28 cellular contexts compared by ENCODE assay signal in the genomic region with DNA sequence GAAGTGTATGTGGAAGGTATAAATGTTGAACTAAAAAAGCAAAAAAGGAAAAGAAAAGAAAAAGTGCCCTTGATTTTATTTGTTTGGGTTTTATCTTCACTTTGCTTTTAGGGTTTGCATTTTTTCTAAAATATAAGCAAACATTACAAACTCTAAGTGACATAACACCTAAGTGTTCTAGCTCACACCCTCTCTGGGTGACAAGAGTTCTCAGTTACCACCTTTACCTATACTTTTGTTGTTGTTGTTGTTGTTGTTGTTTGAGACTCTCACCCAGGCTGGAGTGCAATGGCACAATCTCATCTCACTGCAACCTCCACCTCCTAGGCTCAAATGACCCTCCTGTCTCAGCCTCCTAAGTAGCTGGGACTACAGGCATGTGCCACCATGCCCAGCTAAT.
"Had no signal": no experiment of that assay in that cellular context is flagged by ENCODE, and none has a peak within 500 bp of the region (broad histone marks: within the 10 kb centered on the region; RNA-seq: fewer than 3 reads in every experiment).

No MANE protein-coding gene starts in this region.

- H3K9me3 ChIP-seq: esophagus squamous epithelium, heart right ventricle, mucosa of descending colon, ovary, psoas muscle, sigmoid colon, thoracic aorta, tibial nerve, upper lobe of left lung, uterus had no signal

- H3K36me3 Mint-ChIP-seq: mesothelial cell of epicardium had no signal

- H3K4me1 Mint-ChIP-seq: mesothelial cell of epicardium, naive B cell had no signal

- H3K9me3 Mint-ChIP-seq: mesothelial cell of epicardium; stimulated activated naive B cell treated with anti-CD40 and anti-IgM and Interleukin-4, amounts not matched to agents 10 μg/mL and 1 μg/mL and 100 μg/mL, for 72 hours; stimulated activated naive CD8-positive, alpha-beta T cell treated with anti-CD3 and anti-CD28 coated beads, Interleukin-15, Interleukin-2, amounts not matched to agents 100 ng/mL and 50 ng/mL, for 24 hours had no signal

- H3K4me1 ChIP-seq: esophagus squamous epithelium, psoas muscle, sigmoid colon, tibial nerve, upper lobe of left lung, uterus had no signal

- H3K4me3 Mint-ChIP-seq: mesothelial cell of epicardium; naive B cell; stimulated activated naive B cell treated with anti-CD40 and anti-IgM and Interleukin-4, amounts not matched to agents 10 μg/mL and 1 μg/mL and 100 μg/mL, for 72 hours; stimulated activated naive CD8-positive, alpha-beta T cell treated with anti-CD3 and anti-CD28 coated beads, Interleukin-15, Interleukin-2, amounts not matched to agents 100 ng/mL and 50 ng/mL, for 24 hours had no signal

- H3K4me3 ChIP-seq: coronary artery, esophagus squamous epithelium, heart right ventricle, lung, mucosa of descending colon, ovary, psoas muscle, sigmoid colon, thoracic aorta, tibial nerve, upper lobe of left lung, uterus had no signal

- H3K27ac ChIP-seq: coronary artery, esophagus squamous epithelium, heart right ventricle, psoas muscle, sigmoid colon, thoracic aorta, tibial nerve, upper lobe of left lung, uterus had no signal

- ATAC-seq: heart right ventricle; left ventricle myocardium superior; mucosa of descending colon; psoas muscle; right cardiac atrium; stimulated activated naive B cell treated with anti-CD40 and anti-IgM and Interleukin-4, amounts not matched to agents 10 μg/mL and 1 μg/mL and 100 μg/mL, for 72 hours had no signal

- H3K27me3 Mint-ChIP-seq: naive B cell; stimulated activated naive B cell treated with anti-CD40 and anti-IgM and Interleukin-4, amounts not matched to agents 10 μg/mL and 1 μg/mL and 100 μg/mL, for 72 hours; stimulated activated naive CD8-positive, alpha-beta T cell treated with anti-CD3 and anti-CD28 coated beads, Interleukin-15, Interleukin-2, amounts not matched to agents 100 ng/mL and 50 ng/mL, for 24 hours had no signal

- H3K27ac Mint-ChIP-seq: mesothelial cell of epicardium; naive B cell; stimulated activated naive B cell treated with anti-CD40 and anti-IgM and Interleukin-4, amounts not matched to agents 10 μg/mL and 1 μg/mL and 100 μg/mL, for 72 hours; stimulated activated naive CD8-positive, alpha-beta T cell treated with anti-CD3 and anti-CD28 coated beads, Interleukin-15, Interleukin-2, amounts not matched to agents 100 ng/mL and 50 ng/mL, for 24 hours had no signal

- H3K27me3 ChIP-seq: esophagus squamous epithelium, heart right ventricle, ovary, sigmoid colon, tibial nerve, upper lobe of left lung, uterus had no signal

- H3K36me3 ChIP-seq: esophagus squamous epithelium, heart right ventricle, ovary, sigmoid colon, thoracic aorta, upper lobe of left lung, uterus had no signal

- DNase-seq: dermis blood vessel endothelial cell; effector memory CD4-positive, alpha-beta T cell; erythroblast; esophagus squamous epithelium; foreskin melanocyte; glutamatergic neuron; heart right ventricle; hippocampal formation; left ventricle myocardium superior; mesenchymal stem cell; mucosa of descending colon; naive B cell; occipital lobe; ovary; posterior cingulate gyrus; psoas muscle; right cardiac atrium; sigmoid colon; stimulated activated CD4-positive, alpha-beta T cell treated with anti-CD3 and anti-CD28 coated beads, Interleukin-4, amount 100 ng/mL, for 4 hours; stimulated activated naive B cell treated with anti-CD40 and anti-IgM and Interleukin-4, amounts not matched to agents 10 μg/mL and 1 μg/mL and 100 μg/mL, for 72 hours; upper lobe of left lung; uterus had no signal
